26 cellular contexts compared by ENCODE assay signal in the genomic region with DNA sequence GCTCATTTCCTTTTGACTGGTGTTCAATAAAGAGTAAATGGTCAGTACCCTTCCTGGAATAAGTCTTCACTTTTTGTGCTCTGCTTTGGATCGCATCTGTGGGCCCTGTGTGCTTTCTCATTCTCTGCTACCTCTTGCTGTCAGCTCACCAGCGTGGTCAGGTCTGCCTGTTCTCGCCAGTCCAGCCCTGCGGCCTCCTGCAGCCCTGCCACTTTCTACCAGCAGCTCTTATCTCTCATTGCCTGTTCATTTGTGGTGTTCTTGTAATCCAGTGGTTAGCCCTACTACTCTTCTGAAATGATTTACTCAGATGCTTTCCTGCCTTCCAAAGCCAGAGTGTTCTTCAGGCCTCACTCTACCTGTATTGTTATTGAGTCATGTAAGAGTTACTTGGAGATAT.
"Had no signal": no experiment of that assay in that cellular context is flagged by ENCODE, and none has a peak within 500 bp of the region (broad histone marks: within the 10 kb centered on the region; RNA-seq: fewer than 3 reads in every experiment).

No MANE protein-coding gene starts in this region.

- DNase-seq: activated CD4-positive, alpha-beta memory T cell treated with anti-CD3 and anti-CD28 coated beads, Interleukin-2, amount 10 ng/mL, durations not matched to agents 7 days and 5 days; activated CD4-positive, alpha-beta T cell treated with anti-CD3 and anti-CD28 coated beads for 36 hours; activated CD4-positive, alpha-beta T cell treated with anti-CD3 and anti-CD28 coated beads, Interleukin-2, amount 50 U/mL, for 1 hour; activated CD8-positive, alpha-beta memory T cell treated with anti-CD3 and anti-CD28 coated beads, Interleukin-2, amount 50 U/mL, for 48 hours; activated effector memory CD4-positive, alpha-beta T cell treated with Interleukin-2 at 50 U/mL for 16 hours; activated naive CD4-positive, alpha-beta T cell; activated T-cell treated with anti-CD3 and anti-CD28 coated beads, Interleukin-2, amount 50 U/mL, for 1 hour; amniotic stem cell; brain microvascular endothelial cell; caudate nucleus; Kasumi-1; KBM-7; NCI-H1105 treated with DMSO at 0.1 percent for 48 hours; NCI-H1436 treated with DMSO at 0.1 percent for 48 hours; NCI-H187; NCI-H446; NCI-H524; PC-3; SHP77 treated with DMSO at 0.1 percent for 48 hours; T-helper 17 cell; T-helper 9 cell had no signal

- H3K9me3 ChIP-seq: ascending aorta had no signal

- H3K4me3 Mint-ChIP-seq: activated CD4-positive, alpha-beta memory T cell treated with anti-CD3 and anti-CD28 coated beads, Interleukin-2, amount 10 ng/mL, durations not matched to agents 7 days and 5 days; activated CD4-positive, alpha-beta T cell treated with anti-CD3 and anti-CD28 coated beads for 36 hours; activated naive CD4-positive, alpha-beta T cell treated with anti-CD3 and anti-CD28 coated beads, Interleukin-2, amount 50 U/mL, for 24 hours; activated T-helper 1 cell treated with anti-CD3 and anti-CD28 coated beads, Interleukin-12 subunit alpha, Interleukin-12 subunit beta, Interleukin-2, Interleukin-4 antibody, amounts not matched to agents 30 ng/mL and 10 ng/mL and 1 ng/mL, durations not matched to agents 14 hours and 24 hours and 36 hours; T-helper 17 cell had no signal

- H3K9me3 Mint-ChIP-seq: activated CD4-positive, alpha-beta memory T cell treated with anti-CD3 and anti-CD28 coated beads, Interleukin-2, amount 10 ng/mL, durations not matched to agents 7 days and 5 days; activated T-helper 1 cell treated with anti-CD3 and anti-CD28 coated beads, Interleukin-12 subunit alpha, Interleukin-12 subunit beta, Interleukin-2, Interleukin-4 antibody, amounts not matched to agents 30 ng/mL and 10 ng/mL and 1 ng/mL, durations not matched to agents 14 hours and 24 hours and 36 hours had no signal

- H3K4me1 Mint-ChIP-seq: activated CD4-positive, alpha-beta memory T cell treated with anti-CD3 and anti-CD28 coated beads, Interleukin-2, amount 10 ng/mL, durations not matched to agents 7 days and 5 days; activated CD4-positive, alpha-beta T cell treated with anti-CD3 and anti-CD28 coated beads for 36 hours had no signal

- H3K4me3 ChIP-seq: ascending aorta had no signal

- H3K27me3 ChIP-seq: ascending aorta, brain microvascular endothelial cell had no signal

- H3K36me3 ChIP-seq: ascending aorta, brain microvascular endothelial cell had no signal

- FAIRE-seq: RCC 7860 had no signal

- H3K4me1 ChIP-seq: ascending aorta had no signal

- H3K27ac Mint-ChIP-seq: activated CD4-positive, alpha-beta memory T cell treated with anti-CD3 and anti-CD28 coated beads, Interleukin-2, amount 10 ng/mL, durations not matched to agents 7 days and 5 days; activated CD4-positive, alpha-beta T cell treated with anti-CD3 and anti-CD28 coated beads for 36 hours; activated naive CD4-positive, alpha-beta T cell treated with anti-CD3 and anti-CD28 coated beads, Interleukin-2, amount 50 U/mL, for 24 hours; activated T-helper 1 cell treated with anti-CD3 and anti-CD28 coated beads, Interleukin-12 subunit alpha, Interleukin-12 subunit beta, Interleukin-2, Interleukin-4 antibody, amounts not matched to agents 30 ng/mL and 10 ng/mL and 1 ng/mL, durations not matched to agents 14 hours and 24 hours and 36 hours; T-helper 17 cell had no signal

- ATAC-seq: activated CD4-positive, alpha-beta T cell treated with anti-CD3 and anti-CD28 coated beads for 36 hours; PC-3; T-helper 17 cell had no signal

- H3K27me3 Mint-ChIP-seq: activated CD4-positive, alpha-beta memory T cell treated with anti-CD3 and anti-CD28 coated beads, Interleukin-2, amount 10 ng/mL, durations not matched to agents 7 days and 5 days; activated CD4-positive, alpha-beta T cell treated with anti-CD3 and anti-CD28 coated beads for 36 hours; activated naive CD4-positive, alpha-beta T cell treated with anti-CD3 and anti-CD28 coated beads, Interleukin-2, amount 50 U/mL, for 24 hours; T-helper 17 cell had no signal

- H3K27ac ChIP-seq: ascending aorta, brain microvascular endothelial cell, VCaP had no signal
